Comparison of ENCODE assay signal across 10 cellular contexts in genomic region chr2:36438454-36438977, GRCh38.
DNase-seq lines count a peak whose midpoint lies in the region; ATAC-seq and TF ChIP-seq lines count a peak whose summit lies in the region.
"Had no signal": no experiment of that assay in that cellular context is flagged by ENCODE, and none has a peak within 500 bp of the region (broad histone marks: within the 10 kb centered on the region; RNA-seq: fewer than 3 reads in every experiment).

No MANE protein-coding gene starts in this region.

- intact Hi-C loops in testis (cut with DNase I; ENCODE audit: low total_unique reads) = no loop called here

- in situ Hi-C loops in KBM-7 (cut with MboI; ENCODE audit: low pct_unique_long_range_greater_than_20kb, low sequenced_read_pairs) = no loop called here

- no peak overlapping the region for H3K27ac ChIP-seq in testis

- DNase-seq in ELR (ENCODE audit: low read depth) (peak; percentile 97), T1000 (lab: John Stamatoyannopoulos, UW) (peak; percentile 83), fibroblast of the conjunctiva (ENCODE audit: low read depth) (peak; percentile 87), skeletal muscle cell (ENCODE audit: low read depth) (peak; percentile 99), testis (no peak), KBM-7 (no peak)
- DNase-seq in stimulated activated CD4-positive, alpha-beta T cell treated with anti-CD3 and anti-CD28 coated beads, Interleukin-1b, Interleukin-23, amount 100 ng/mL, for 48 hours = no peak
- DNase-seq: natural killer cell, T-helper 17 cell had no signal

- WGBS in testis, 2 donors = 57 to 59% methylated on average over 3 of the region's 3 CpGs

- H3K4me1 ChIP-seq in testis = peaks cover 7% of the 10 kb centered on the region

- H3K4me3 ChIP-seq in skeletal muscle cell (ENCODE audit: low read depth, low read length) (no peak overlapping the region), testis (no peak overlapping the region)

- TF ChIP-seq CTCF in testis (IDR thresholded peaks at IDR 0.05) = no peak

- H3K9me3 ChIP-seq in testis = no peaks in the 10 kb centered on the region

- TF ChIP-seq POLR2A in testis (IDR thresholded peaks at IDR 0.05) = no peak

- no peaks in the 10 kb centered on the region for H3K36me3 ChIP-seq in testis (ENCODE audit: low read depth, missing control alignments)

- no peaks in the 10 kb centered on the region for H3K27me3 ChIP-seq in testis

- ATAC-seq in GM21367 (IDR thresholded peaks at IDR 0.05; ENCODE audit: unreplicated experiment) = no peak
- ATAC-seq: natural killer cell, T-helper 17 cell had no signal

Comparison
In these comparisons a context has a peak if more than half of its experiments do, and no peak if none do; other contexts are left out.
1. DNase-seq: peak in ELR (single experiment), T1000 (single experiment), fibroblast of the conjunctiva (single experiment) and skeletal muscle cell (single experiment); none in testis (single experiment), stimulated activated CD4-positive, alpha-beta T cell treated with anti-CD3 and anti-CD28 coated beads, Interleukin-1b, Interleukin-23, amount 100 ng/mL, for 48 hours (single experiment) and KBM-7 (single experiment).